Comparison of ENCODE assay signal across 21 cellular contexts in genomic region chr1:164647211-164647610, GRCh38.
DNase-seq lines count a peak whose midpoint lies in the region; ATAC-seq and TF ChIP-seq lines count a peak whose summit lies in the region.
"Had no signal": no experiment of that assay in that cellular context is flagged by ENCODE, and none has a peak within 500 bp of the region (broad histone marks: within the 10 kb centered on the region; RNA-seq: fewer than 3 reads in every experiment).

No MANE protein-coding gene starts in this region.

- DNase-seq in breast epithelium (ENCODE audit: low spot score in 2 of 2) (no peak), MCF 10A (ENCODE audit: unreplicated experiment) (no peak), fibroblast of villous mesenchyme (ENCODE audit: low read depth) (peak; percentile 47), upper lobe of right lung (no peak), cortex of kidney (lab: John Stamatoyannopoulos, UW) (no peak)
- DNase-seq: activated T-cell treated with anti-CD3 and anti-CD28 coated beads for 4 hours; GOT3; midbrain; NCI-H2171; NCI-H774; stimulated activated CD4-positive, alpha-beta T cell treated with anti-CD3 and anti-CD28 coated beads, Interleukin-12 subunit alpha, Interleukin-12 subunit beta, amount 100 ng/mL, for 4 hours had no signal

- CTCF ChIA-PET in MCF 10A (lab: Yijun Ruan, JAX), result interaction anchor here (0.6 to 0.7 kb wide), 2 partner anchors 20 to 27 kb away, joined by 3 read pairs; no protein-coding TSS in a partner anchor

- no peak overlapping the region for H3K9ac ChIP-seq in stomach smooth muscle (ENCODE audit: low read length in 2 of 2)

- no peak overlapping the region for H3K4me3 ChIP-seq in breast epithelium
- H3K4me3 ChIP-seq in fibroblast of villous mesenchyme (ENCODE audit: low read depth, low read length), result no peak overlapping the region
- H3K4me3 ChIP-seq in muscle layer of duodenum (ENCODE audit: low read depth in 1 of 2, low read length in 2 of 2), result no peak overlapping the region
- H3K4me3 ChIP-seq in stomach smooth muscle (ENCODE audit: low read length in 2 of 2), result no peak overlapping the region
- H3K4me3 ChIP-seq in upper lobe of right lung, result no peak overlapping the region
- H3K4me3 ChIP-seq: Peyer's patch, tibial nerve had no signal

- peaks cover 34% of the 10 kb centered on the region for H3K4me1 Mint-ChIP-seq in MCF 10A (ENCODE audit: insufficient read depth, unreplicated experiment)
- H3K4me1 Mint-ChIP-seq: stimulated activated memory B cell treated with anti-CD40 and anti-IgM and Interleukin-4, amounts not matched to agents 10 μg/mL and 1 μg/mL and 100 μg/mL, for 72 hours had no signal

- no peak for ATAC-seq in GM18520 (IDR thresholded peaks at IDR 0.05; ENCODE audit: unreplicated experiment)
- no peak for ATAC-seq in upper lobe of right lung
- ATAC-seq: stimulated activated memory B cell treated with anti-CD40 and anti-IgM and Interleukin-4, amounts not matched to agents 10 μg/mL and 1 μg/mL and 100 μg/mL, for 72 hours had no signal

- no TSS peak for BruUV-seq in MCF 10A (replicated peaks; lab: Mats Ljungman, UMichigan)

- H3K4me3 Mint-ChIP-seq in MCF 10A (ENCODE audit: unreplicated experiment), result no peak overlapping the region
- H3K4me3 Mint-ChIP-seq: activated naive CD4-positive, alpha-beta T cell treated with anti-CD3 and anti-CD28 coated beads, Interleukin-2, amount 50 U/mL, for 24 hours; dendritic cell treated with granulocyte-macrophage colony-stimulating factor and Interleukin-4, amounts not matched to agents 40 ng/mL and 50 ng/mL, for 4 days; stimulated activated memory B cell treated with anti-CD40 and anti-IgM and Interleukin-4, amounts not matched to agents 10 μg/mL and 1 μg/mL and 100 μg/mL, for 72 hours had no signal

- peak overlapping the region; percentile 63 to 65 for H3K27ac ChIP-seq in breast epithelium
- H3K27ac ChIP-seq in muscle layer of duodenum (ENCODE audit: low read length), result peak overlapping the region; percentile 45
- peak overlapping the region; percentile 41 for H3K27ac ChIP-seq in stomach smooth muscle (ENCODE audit: low read length)
- no peak overlapping the region for H3K27ac ChIP-seq in upper lobe of right lung
- H3K27ac ChIP-seq: 22Rv1, epithelial cell of prostate, tibial nerve had no signal

- H3K36me3 Mint-ChIP-seq in MCF 10A (ENCODE audit: insufficient read depth, unreplicated experiment), result no peaks in the 10 kb centered on the region
- H3K36me3 Mint-ChIP-seq: activated naive CD4-positive, alpha-beta T cell treated with anti-CD3 and anti-CD28 coated beads, Interleukin-2, amount 50 U/mL, for 24 hours; stimulated activated memory B cell treated with anti-CD40 and anti-IgM and Interleukin-4, amounts not matched to agents 10 μg/mL and 1 μg/mL and 100 μg/mL, for 72 hours had no signal

- no peak for TF ChIP-seq CTCF in breast epithelium (IDR thresholded peaks at IDR 0.05)
- TF ChIP-seq CTCF in MCF 10A (IDR thresholded peaks at IDR 0.05; ENCODE audit: unreplicated experiment), result no peak
- TF ChIP-seq CTCF in fibroblast of villous mesenchyme (IDR thresholded peaks at IDR 0.05; ENCODE audit: insufficient read depth, low read depth, low read length), result no peak
- no peak for TF ChIP-seq CTCF in upper lobe of right lung (IDR thresholded peaks at IDR 0.05)

- H3K27ac Mint-ChIP-seq in MCF 10A (ENCODE audit: low read depth, unreplicated experiment), result no peak overlapping the region
- H3K27ac Mint-ChIP-seq: activated naive CD4-positive, alpha-beta T cell treated with anti-CD3 and anti-CD28 coated beads, Interleukin-2, amount 50 U/mL, for 24 hours; dendritic cell treated with granulocyte-macrophage colony-stimulating factor and Interleukin-4, amounts not matched to agents 40 ng/mL and 50 ng/mL, for 4 days; stimulated activated memory B cell treated with anti-CD40 and anti-IgM and Interleukin-4, amounts not matched to agents 10 μg/mL and 1 μg/mL and 100 μg/mL, for 72 hours had no signal

- intact Hi-C loops in breast epithelium (cut with DNase I; ENCODE audit: low total_unique reads), result no loop called here
- intact Hi-C loops in MCF 10A (cut with micrococcal nuclease), result no loop called here
- intact Hi-C loops in upper lobe of right lung (cut with DNase I), result no loop called here

- peaks cover 0 to 9% of the 10 kb centered on the region in 2 donors for H3K4me1 ChIP-seq in breast epithelium
- H3K4me1 ChIP-seq in muscle layer of duodenum (ENCODE audit: control insufficient read depth in 1 of 2, insufficient read depth in 2 of 2, low read length in 2 of 2), result peaks cover 14 to 52% of the 10 kb centered on the region in 2 donors
- H3K4me1 ChIP-seq in stomach smooth muscle (ENCODE audit: control insufficient read depth, insufficient read depth, low read length), result peaks cover 56% of the 10 kb centered on the region
- H3K4me1 ChIP-seq in upper lobe of right lung, result peaks cover 7% of the 10 kb centered on the region

- H3K27me3 ChIP-seq in breast epithelium, result no peaks in the 10 kb centered on the region
- H3K27me3 ChIP-seq in muscle layer of duodenum (ENCODE audit: low read depth, low read length), result no peaks in the 10 kb centered on the region
- H3K27me3 ChIP-seq in stomach smooth muscle (ENCODE audit: control insufficient read depth in 1 of 2, insufficient read depth in 2 of 2, low read length in 2 of 2), result no peaks in the 10 kb centered on the region
- H3K27me3 ChIP-seq in upper lobe of right lung, result no peaks in the 10 kb centered on the region
- H3K27me3 ChIP-seq: Peyer's patch, tibial nerve had no signal

- POLR2A ChIA-PET in MCF 10A (lab: Yijun Ruan, JAX), result interaction anchor here (0.8 kb wide), 1 partner anchor 68 kb away, joined by 3 read pairs; no protein-coding TSS in a partner anchor

- H3K36me3 ChIP-seq in breast epithelium, result no peaks in the 10 kb centered on the region
- no peaks in the 10 kb centered on the region for H3K36me3 ChIP-seq in muscle layer of duodenum (ENCODE audit: control insufficient read depth in 1 of 2, insufficient read depth in 2 of 2, low read length in 2 of 2)
- no peaks in the 10 kb centered on the region for H3K36me3 ChIP-seq in stomach smooth muscle (ENCODE audit: control insufficient read depth in 2 of 2, insufficient read depth in 2 of 2, low read length in 2 of 2)
- no peaks in the 10 kb centered on the region for H3K36me3 ChIP-seq in upper lobe of right lung
- H3K36me3 ChIP-seq: Peyer's patch, tibial nerve had no signal

- H3K27me3 Mint-ChIP-seq in MCF 10A (ENCODE audit: insufficient read depth, unreplicated experiment), result no peaks in the 10 kb centered on the region
- H3K27me3 Mint-ChIP-seq: stimulated activated memory B cell treated with anti-CD40 and anti-IgM and Interleukin-4, amounts not matched to agents 10 μg/mL and 1 μg/mL and 100 μg/mL, for 72 hours had no signal

- H3K9me3 ChIP-seq in breast epithelium (no peaks in the 10 kb centered on the region), muscle layer of duodenum (ENCODE audit: control insufficient read depth in 1 of 2, low read length in 2 of 2) (no peaks in the 10 kb centered on the region), stomach smooth muscle (ENCODE audit: control insufficient read depth in 2 of 2, low read length in 2 of 2) (no peaks in the 10 kb centered on the region), upper lobe of right lung (no peaks in the 10 kb centered on the region)
- H3K9me3 ChIP-seq: Peyer's patch, tibial nerve had no signal

- TF ChIP-seq POLR2A in breast epithelium (IDR thresholded peaks at IDR 0.05), result no peak

- H3K9me3 Mint-ChIP-seq in MCF 10A (ENCODE audit: unreplicated experiment), result no peaks in the 10 kb centered on the region
- H3K9me3 Mint-ChIP-seq: activated naive CD4-positive, alpha-beta T cell treated with anti-CD3 and anti-CD28 coated beads, Interleukin-2, amount 50 U/mL, for 24 hours; dendritic cell treated with granulocyte-macrophage colony-stimulating factor and Interleukin-4, amounts not matched to agents 40 ng/mL and 50 ng/mL, for 4 days; stimulated activated memory B cell treated with anti-CD40 and anti-IgM and Interleukin-4, amounts not matched to agents 10 μg/mL and 1 μg/mL and 100 μg/mL, for 72 hours had no signal
